ENCODE assay signal across 8 cellular contexts in genomic region chr17:39164675-39165143, GRCh38. TPM values are rescaled to one million over a fixed set of nuclear protein-coding genes. Genes with fewer than 3 reads are reported as not detected.
DNase-seq lines count a peak whose midpoint lies in the region; ATAC-seq, FAIRE-seq and TF ChIP-seq lines count a peak whose summit lies in the region.

No MANE protein-coding gene starts in this region.

- peaks cover 5% of the 10 kb centered on the region for H3K9me3 Mint-ChIP-seq in neural crest cell
- no peaks in the 10 kb centered on the region for H3K9me3 Mint-ChIP-seq in stimulated activated naive CD8-positive, alpha-beta T cell treated with anti-CD3 and anti-CD28 coated beads, Interleukin-15, Interleukin-2, amounts not matched to agents 100 ng/mL and 50 ng/mL, for 24 hours

- H3K27ac ChIP-seq in A673 (ENCODE audit: low read depth, low read length, poor library complexity, severe bottlenecking) = no peak overlapping the region
- no peak overlapping the region for H3K27ac ChIP-seq in RWPE2 (ENCODE audit: poor library complexity, severe bottlenecking)
- no peak overlapping the region for H3K27ac ChIP-seq in foreskin keratinocyte

- BruUV-seq in A673 (replicated peaks; lab: Mats Ljungman, UMichigan) = no TSS peak

- H3K4me3 Mint-ChIP-seq in neural crest cell = peak overlapping the region; percentile 91
- peak overlapping the region; percentile 82 for H3K4me3 Mint-ChIP-seq in stimulated activated naive CD8-positive, alpha-beta T cell treated with anti-CD3 and anti-CD28 coated beads, Interleukin-15, Interleukin-2, amounts not matched to agents 100 ng/mL and 50 ng/mL, for 24 hours

- ATAC-seq in GM18907 (IDR thresholded peaks at IDR 0.05; ENCODE audit: unreplicated experiment) (peak; percentile 76), RWPE2 (ENCODE audit: low read depth) (peak; percentile 80), foreskin keratinocyte (peak; percentile 81)

- H3K9me3 ChIP-seq in A673 (ENCODE audit: low read depth, low read length, poor library complexity, severe bottlenecking) (no peaks in the 10 kb centered on the region), RWPE2 (ENCODE audit: severe bottlenecking) (no peaks in the 10 kb centered on the region)

- H3K4me3 ChIP-seq in A673 (ENCODE audit: low read depth, low read length, poor library complexity, severe bottlenecking) (peak overlapping the region; percentile 47), RWPE2 (ENCODE audit: severe bottlenecking) (peak overlapping the region; percentile 2)

- intact Hi-C loops in A673 (cut with micrococcal nuclease; ENCODE audit: unreplicated experiment) = no loop called here

- peaks cover 13% of the 10 kb centered on the region for H3K4me1 Mint-ChIP-seq in neural crest cell
- peaks cover 18% of the 10 kb centered on the region for H3K4me1 Mint-ChIP-seq in stimulated activated naive CD8-positive, alpha-beta T cell treated with anti-CD3 and anti-CD28 coated beads, Interleukin-15, Interleukin-2, amounts not matched to agents 100 ng/mL and 50 ng/mL, for 24 hours (ENCODE audit: low read depth)

- no peaks in the 10 kb centered on the region for H3K4me1 ChIP-seq in A673 (ENCODE audit: insufficient read depth, low read length, poor library complexity, severe bottlenecking)
- peaks cover 5% of the 10 kb centered on the region for H3K4me1 ChIP-seq in RWPE2 (ENCODE audit: insufficient read depth, poor library complexity, severe bottlenecking)
- H3K4me1 ChIP-seq in foreskin keratinocyte = no peaks in the 10 kb centered on the region

- peak; percentile 87 for FAIRE-seq in HTR-8/SVneo (lab: Jason Lieb, UNC)

- H3K27ac Mint-ChIP-seq in neural crest cell (ENCODE audit: unreplicated experiment) = peak overlapping the region; percentile 95
- H3K27ac Mint-ChIP-seq in stimulated activated naive CD8-positive, alpha-beta T cell treated with anti-CD3 and anti-CD28 coated beads, Interleukin-15, Interleukin-2, amounts not matched to agents 100 ng/mL and 50 ng/mL, for 24 hours = peak overlapping the region; percentile 1

- peak; percentile 82 for DNase-seq in A673 (ENCODE audit: low spot score)
- DNase-seq in HTR-8/SVneo (ENCODE audit: insufficient read length, low spot score) = peak; percentile 94
- no peak for DNase-seq in RWPE2 (ENCODE audit: low spot score)
- peak; percentile 54 for DNase-seq in activated T-helper 9 cell treated with anti-CD3 and anti-CD28 coated beads, Interleukin-2, amount 50 U/mL, for 16 hours (ENCODE audit: low read depth)
- DNase-seq in foreskin keratinocyte = peak; percentile 64 to 84
- DNase-seq in neural crest cell (ENCODE audit: low read depth, low spot score) = peak; percentile 73

- H3K27me3 ChIP-seq in A673 (replicated peaks; ENCODE audit: insufficient read depth, low read depth, low read length, poor library complexity) (no peaks in the 10 kb centered on the region), RWPE2 (ENCODE audit: insufficient read depth, poor library complexity, severe bottlenecking) (no peaks in the 10 kb centered on the region), foreskin keratinocyte (peaks cover 8% of the 10 kb centered on the region)

- peak; percentile 71 for TF ChIP-seq CTCF in A673 (conservative IDR thresholded peaks at IDR 0.05; ENCODE audit: low read depth, low read length)
- peak; percentile 85 for TF ChIP-seq CTCF in RWPE2 (IDR thresholded peaks at IDR 0.05; ENCODE audit: poor library complexity, severe bottlenecking)
- TF ChIP-seq CTCF in foreskin keratinocyte (conservative IDR thresholded peaks at IDR 0.05) = peak; percentile 85
- peak; percentile 80 for TF ChIP-seq CTCF in neural crest cell (conservative IDR thresholded peaks at IDR 0.05)

- H3K36me3 ChIP-seq in A673 (ENCODE audit: insufficient read depth, low read length, poor library complexity, severe bottlenecking) = no peaks in the 10 kb centered on the region
- no peaks in the 10 kb centered on the region for H3K36me3 ChIP-seq in RWPE2 (ENCODE audit: low read depth)

- POLR2A ChIA-PET in A673 (lab: Charles Lee; ENCODE audit: low non-redundant PET) = no interaction called here

- H3K27me3 Mint-ChIP-seq in neural crest cell (ENCODE audit: low read depth) = peaks cover 37% of the 10 kb centered on the region
- H3K27me3 Mint-ChIP-seq in stimulated activated naive CD8-positive, alpha-beta T cell treated with anti-CD3 and anti-CD28 coated beads, Interleukin-15, Interleukin-2, amounts not matched to agents 100 ng/mL and 50 ng/mL, for 24 hours = peaks cover 21% of the 10 kb centered on the region

- H3K36me3 Mint-ChIP-seq in neural crest cell (ENCODE audit: low read depth) = peaks cover 3% of the 10 kb centered on the region
- H3K36me3 Mint-ChIP-seq in stimulated activated naive CD8-positive, alpha-beta T cell treated with anti-CD3 and anti-CD28 coated beads, Interleukin-15, Interleukin-2, amounts not matched to agents 100 ng/mL and 50 ng/mL, for 24 hours (ENCODE audit: low read depth) = no peaks in the 10 kb centered on the region

- CTCF ChIA-PET in A673 (lab: Charles Lee) = interaction anchor here (0.5 to 2.4 kb wide), 7 partner anchors 10 to 188 kb away, joined by 3 to 16 read pairs (median 8); partner anchors contain the start of gene RPL19

RNA-seq across cellular contexts. Expression of gene ARL5C, which starts 1.3 kb away (rescaled TPM):
- total RNA-seq in A673 (2021) (not detected in 2 replicates), foreskin keratinocyte (not detected in 2 replicates), neural crest cell (not detected in 2 replicates)
- polyA plus RNA-seq in foreskin keratinocyte = not detected in 2 replicates

RNA-seq across cellular contexts. Expression of gene PLXDC1, which starts 13.3 kb away (rescaled TPM):
- 0.28 and 0.75 TPM in 2 replicates for total RNA-seq in A673 (2021)
- 0.27 and 0.28 TPM in 2 replicates for total RNA-seq in foreskin keratinocyte
- polyA plus RNA-seq in foreskin keratinocyte = 0.14 and 0.17 TPM in 2 replicates
- total RNA-seq in neural crest cell = 0.28 and 0.84 TPM in 2 replicates

RNA-seq across cellular contexts. Expression of gene CACNB1, which starts 32.8 kb away (rescaled TPM):
- 8.0 and 10.4 TPM in 2 replicates for total RNA-seq in A673 (2021)
- 6.2 and 7.9 TPM in 2 replicates for total RNA-seq in foreskin keratinocyte
- 5.2 TPM in 2 replicates for polyA plus RNA-seq in foreskin keratinocyte
- 15.3 and 16.2 TPM in 2 replicates for total RNA-seq in neural crest cell

RNA-seq across cellular contexts. Expression of gene RPL19, which starts 35.4 kb away (rescaled TPM):
- total RNA-seq in A673 (2021) (950 and 1,115 TPM in 2 replicates), foreskin keratinocyte (2,499 and 2,540 TPM in 2 replicates), neural crest cell (1,874 and 1,957 TPM in 2 replicates)
- polyA plus RNA-seq in foreskin keratinocyte = 3,348 and 3,422 TPM in 2 replicates
